Comparison of ENCODE assay signal across 9 cellular contexts in genomic region chr11:64619811-64620285, GRCh38. TPM values are rescaled to one million over a fixed set of nuclear protein-coding genes. Genes with fewer than 3 reads are reported as not detected.
DNase-seq lines count a peak whose midpoint lies in the region; ATAC-seq and TF ChIP-seq lines count a peak whose summit lies in the region.
"Had no signal": no experiment of that assay in that cellular context is flagged by ENCODE, and none has a peak within 500 bp of the region (broad histone marks: within the 10 kb centered on the region; RNA-seq: fewer than 3 reads in every experiment).

No MANE protein-coding gene starts in this region.

- in situ Hi-C loops in SK-MEL-5 (cut with HindIII; ENCODE audit: low pct_unique_long_range_greater_than_20kb, low sequenced_read_pairs), result no loop called here

- TF ChIP-seq POLR2A in heart left ventricle (IDR thresholded peaks at IDR 0.05), result no peak

- no peaks in the 10 kb centered on the region for H3K9me3 ChIP-seq in heart left ventricle

- 42 to 54% (median 51%) methylated on average over 4 of the region's 4 CpGs for WGBS in heart left ventricle, 4 donors

- H3K36me3 Mint-ChIP-seq in activated CD4-positive, alpha-beta T cell treated with anti-CD3 and anti-CD28 coated beads, Interleukin-2, amount 10 ng/mL, durations not matched to agents 7 days and 5 days (ENCODE audit: low read depth), result no peaks in the 10 kb centered on the region
- H3K36me3 Mint-ChIP-seq: activated naive CD4-positive, alpha-beta T cell treated with anti-CD3 and anti-CD28 coated beads, Interleukin-2, amount 50 U/mL, for 24 hours had no signal

- H3K4me3 Mint-ChIP-seq in activated CD4-positive, alpha-beta T cell treated with anti-CD3 and anti-CD28 coated beads, Interleukin-2, amount 10 ng/mL, durations not matched to agents 7 days and 5 days, result no peak overlapping the region
- H3K4me3 Mint-ChIP-seq: activated naive CD4-positive, alpha-beta T cell treated with anti-CD3 and anti-CD28 coated beads, Interleukin-2, amount 50 U/mL, for 24 hours had no signal

- H3K27ac Mint-ChIP-seq in activated CD4-positive, alpha-beta T cell treated with anti-CD3 and anti-CD28 coated beads, Interleukin-2, amount 10 ng/mL, durations not matched to agents 7 days and 5 days, result no peak overlapping the region

- no peaks in the 10 kb centered on the region for H3K36me3 ChIP-seq in heart left ventricle

- no peaks in the 10 kb centered on the region for H3K27me3 ChIP-seq in heart left ventricle

- H3K27me3 Mint-ChIP-seq in activated CD4-positive, alpha-beta T cell treated with anti-CD3 and anti-CD28 coated beads, Interleukin-2, amount 10 ng/mL, durations not matched to agents 7 days and 5 days, result no peaks in the 10 kb centered on the region
- H3K27me3 Mint-ChIP-seq: activated naive CD4-positive, alpha-beta T cell treated with anti-CD3 and anti-CD28 coated beads, Interleukin-2, amount 50 U/mL, for 24 hours had no signal

- no peaks in the 10 kb centered on the region for H3K9me3 Mint-ChIP-seq in activated CD4-positive, alpha-beta T cell treated with anti-CD3 and anti-CD28 coated beads, Interleukin-2, amount 10 ng/mL, durations not matched to agents 7 days and 5 days
- H3K9me3 Mint-ChIP-seq: activated naive CD4-positive, alpha-beta T cell treated with anti-CD3 and anti-CD28 coated beads, Interleukin-2, amount 50 U/mL, for 24 hours had no signal

- POLR2A ChIA-PET in activated CD4-positive, alpha-beta T cell treated with anti-CD3 and anti-CD28 coated beads, Interleukin-2, amount 10 ng/mL, durations not matched to agents 7 days and 5 days (lab: Charles Lee), result no interaction called here

- TF ChIP-seq CTCF in heart left ventricle (IDR thresholded peaks at IDR 0.05), result no peak

- peaks cover 9% of the 10 kb centered on the region for H3K4me1 Mint-ChIP-seq in activated CD4-positive, alpha-beta T cell treated with anti-CD3 and anti-CD28 coated beads, Interleukin-2, amount 10 ng/mL, durations not matched to agents 7 days and 5 days

- H3K27ac ChIP-seq in heart left ventricle, result peak overlapping the region in 1 of 12 donors; percentile 55

- peak; percentile 26 for DNase-seq in HS-27A (ENCODE audit: low read depth)
- DNase-seq in SK-MEL-5 (ENCODE audit: low read depth, low spot score), result peak; percentile 48
- peak in 3 of 5 donors; percentile 27 to 55 (median 42) for DNase-seq in heart left ventricle
- DNase-seq in skeletal muscle cell (ENCODE audit: low read depth), result peak; percentile 49
- no peak for DNase-seq in NCI-H345 treated with DMSO at 0.1 percent for 48 hours (lab: John Stamatoyannopoulos, UW; ENCODE audit: unreplicated experiment)
- DNase-seq in activated CD4-positive, alpha-beta T cell treated with anti-CD3 and anti-CD28 coated beads, Interleukin-2, amount 10 ng/mL, durations not matched to agents 7 days and 5 days, result no peak

- intact Hi-C loops in heart left ventricle (cut with DNase I), result no loop called here

- H3K4me3 ChIP-seq in heart left ventricle (no peak overlapping the region), skeletal muscle cell (ENCODE audit: low read depth, low read length) (no peak overlapping the region)

- peaks cover 0 to 24% (median 6%) of the 10 kb centered on the region in 12 donors for H3K4me1 ChIP-seq in heart left ventricle

- CTCF ChIA-PET in activated CD4-positive, alpha-beta T cell treated with anti-CD3 and anti-CD28 coated beads, Interleukin-2, amount 10 ng/mL, durations not matched to agents 7 days and 5 days (lab: Charles Lee), result interaction anchor here (1.2 kb wide), 1 partner anchor 19 kb away, joined by 3 read pairs; no protein-coding TSS in a partner anchor

- ATAC-seq in heart left ventricle (peak in 3 of 4 donors; percentile 10 to 68 (median 43)), HG02973 (IDR thresholded peaks at IDR 0.05; ENCODE audit: unreplicated experiment) (no peak)

RNA-seq across cellular contexts. Expression of gene SLC22A12, which starts 28.8 kb away (rescaled TPM):
- not detected in 2 replicates for total RNA-seq in SK-MEL-5 (2014; rRNA removed; shearing (Covaris generic))
- polyA plus RNA-seq in SK-MEL-5 (2015; cell fraction: cytosol; rRNA removed), result not detected in 2 replicates
- polyA plus RNA-seq in SK-MEL-5 (2015; cell fraction: nucleus; rRNA removed), result not detected in 2 replicates
- not detected for total RNA-seq in heart left ventricle
- polyA plus RNA-seq in heart left ventricle, result not detected
- not detected for total RNA-seq in activated CD4-positive, alpha-beta T cell treated with anti-CD3 and anti-CD28 coated beads, Interleukin-2, amount 10 ng/mL, durations not matched to agents 7 days and 5 days
- total RNA-seq: NCI-H460 had no signal

Comparison
In these comparisons a context has a peak if more than half of its experiments do, and no peak if none do; other contexts are left out.
1. DNase-seq: peak in HS-27A (single experiment), SK-MEL-5 (single experiment), heart left ventricle (3 of 5) and skeletal muscle cell (single experiment); none in NCI-H345 treated with DMSO at 0.1 percent for 48 hours (single experiment) and activated CD4-positive, alpha-beta T cell treated with anti-CD3 and anti-CD28 coated beads, Interleukin-2, amount 10 ng/mL, durations not matched to agents 7 days and 5 days (single experiment).